In genomic region chr3:110615454-110615853, GRCh38 we compare ENCODE assay signal across 32 cellular contexts.
"Had no signal": no experiment of that assay in that cellular context is flagged by ENCODE, and none has a peak within 500 bp of the region (broad histone marks: within the 10 kb centered on the region; RNA-seq: fewer than 3 reads in every experiment).

No MANE protein-coding gene starts in this region.

- H3K27me3 ChIP-seq: neural progenitor cell, ovary, right lobe of liver, sigmoid colon, spleen, suprapubic skin, testis, tibial artery, transverse colon, upper lobe of right lung, vagina had no signal

- H3K9me3 Mint-ChIP-seq: naive thymus-derived CD8-positive, alpha-beta T cell; nephron progenitor cell; neural progenitor cell; stimulated activated naive CD8-positive, alpha-beta T cell treated with anti-CD3 and anti-CD28 coated beads, Interleukin-15, amount 100 ng/mL, for 72 hours had no signal

- H3K4me1 Mint-ChIP-seq: naive thymus-derived CD8-positive, alpha-beta T cell; neural progenitor cell; stimulated activated memory B cell treated with anti-CD40 and anti-IgM and Interleukin-4, amounts not matched to agents 10 μg/mL and 1 μg/mL and 100 μg/mL, for 72 hours; stimulated activated naive CD8-positive, alpha-beta T cell treated with anti-CD3 and anti-CD28 coated beads, Interleukin-15, amount 100 ng/mL, for 72 hours had no signal

- H3K27ac ChIP-seq: neural progenitor cell, ovary, parathyroid adenoma, psoas muscle, right lobe of liver, sigmoid colon, spleen, suprapubic skin, testis, tibial artery, transverse colon, upper lobe of right lung, vagina had no signal

- H3K27me3 Mint-ChIP-seq: progenitor cell of endocrine pancreas; stimulated activated memory B cell treated with anti-CD40 and anti-IgM and Interleukin-4, amounts not matched to agents 10 μg/mL and 1 μg/mL and 100 μg/mL, for 72 hours; stimulated activated naive CD8-positive, alpha-beta T cell treated with anti-CD3 and anti-CD28 coated beads, Interleukin-15, amount 100 ng/mL, for 72 hours; type B pancreatic cell had no signal

- H3K4me3 ChIP-seq: neural progenitor cell, ovary, psoas muscle, right lobe of liver, sigmoid colon, smooth muscle cell, spleen, suprapubic skin, testis, tibial artery, transverse colon, upper lobe of right lung, vagina had no signal

- H3K27ac Mint-ChIP-seq: naive thymus-derived CD8-positive, alpha-beta T cell; natural killer cell treated with Interleukin-12 subunit alpha and Interleukin-12 subunit beta and Interleukin-15 and Interleukin-18, amount 100 ng/mL, for 72 hours; neural progenitor cell; progenitor cell of endocrine pancreas; stimulated activated memory B cell treated with anti-CD40 and anti-IgM and Interleukin-4, amounts not matched to agents 10 μg/mL and 1 μg/mL and 100 μg/mL, for 72 hours; stimulated activated naive CD8-positive, alpha-beta T cell treated with anti-CD3 and anti-CD28 coated beads, Interleukin-15, amount 100 ng/mL, for 72 hours; type B pancreatic cell had no signal

- H3K4me1 ChIP-seq: neural progenitor cell, parathyroid adenoma, psoas muscle, sigmoid colon, spleen, suprapubic skin, testis, tibial artery, upper lobe of right lung, vagina had no signal

- H3K9me3 ChIP-seq: ovary, psoas muscle, right lobe of liver, sigmoid colon, spleen, suprapubic skin, testis, tibial artery, transverse colon, upper lobe of right lung, vagina had no signal

- H3K4me3 Mint-ChIP-seq: naive thymus-derived CD8-positive, alpha-beta T cell; natural killer cell treated with Interleukin-12 subunit alpha and Interleukin-12 subunit beta and Interleukin-15 and Interleukin-18, amount 100 ng/mL, for 72 hours; nephron progenitor cell; neural progenitor cell; stimulated activated memory B cell treated with anti-CD40 and anti-IgM and Interleukin-4, amounts not matched to agents 10 μg/mL and 1 μg/mL and 100 μg/mL, for 72 hours; stimulated activated naive CD8-positive, alpha-beta T cell treated with anti-CD3 and anti-CD28 coated beads, Interleukin-15, amount 100 ng/mL, for 72 hours; type B pancreatic cell had no signal

- H3K36me3 ChIP-seq: neural progenitor cell, ovary, right lobe of liver, sigmoid colon, spleen, suprapubic skin, tibial artery, transverse colon, upper lobe of right lung, vagina had no signal

- ATAC-seq: naive thymus-derived CD8-positive, alpha-beta T cell; natural killer cell treated with Interleukin-12 subunit alpha and Interleukin-12 subunit beta and Interleukin-15 and Interleukin-18, amount 100 ng/mL, for 72 hours; psoas muscle; right cardiac atrium; right lobe of liver; stimulated activated memory B cell treated with anti-CD40 and anti-IgM and Interleukin-4, amounts not matched to agents 10 μg/mL and 1 μg/mL and 100 μg/mL, for 72 hours; stimulated activated naive CD8-positive, alpha-beta T cell treated with anti-CD3 and anti-CD28 coated beads, Interleukin-15, amount 100 ng/mL, for 72 hours; stimulated activated naive CD8-positive, alpha-beta T cell treated with anti-CD3 and anti-CD28 coated beads, Interleukin-15, Interleukin-2, amounts not matched to agents 100 U/mL and 50 U/mL, for 24 hours; upper lobe of right lung had no signal

- H3K36me3 Mint-ChIP-seq: naive thymus-derived CD8-positive, alpha-beta T cell; natural killer cell treated with Interleukin-12 subunit alpha and Interleukin-12 subunit beta and Interleukin-15 and Interleukin-18, amount 100 ng/mL, for 72 hours; neural progenitor cell; stimulated activated memory B cell treated with anti-CD40 and anti-IgM and Interleukin-4, amounts not matched to agents 10 μg/mL and 1 μg/mL and 100 μg/mL, for 72 hours had no signal

- DNase-seq: naive thymus-derived CD8-positive, alpha-beta T cell; nephron progenitor cell; occipital lobe; ovary; posterior cingulate gyrus; psoas muscle; right cardiac atrium; right lobe of liver; sigmoid colon; spleen; stimulated activated CD4-positive, alpha-beta T cell treated with anti-CD3 and anti-CD28 coated beads, Interleukin-12 subunit alpha, Interleukin-12 subunit beta, amount 100 ng/mL, for 4 hours; stimulated activated CD4-positive, alpha-beta T cell treated with anti-CD3 and anti-CD28 coated beads, Interleukin-1b, Interleukin-23, amount 100 ng/mL, for 48 hours; stimulated activated CD4-positive, alpha-beta T cell treated with anti-CD3 and anti-CD28 coated beads, Interleukin-4, amount 100 ng/mL, for 1 hour; stimulated activated CD4-positive, alpha-beta T cell treated with anti-CD3 and anti-CD28 coated beads, Interleukin-4, amount 100 ng/mL, for 4 hours; stimulated activated CD8-positive, alpha-beta memory T cell treated with anti-CD3 and anti-CD28 coated beads, Interleukin-4, amount 100 ng/mL, for 48 hours; stimulated activated naive CD4-positive, alpha-beta T cell; stimulated activated naive CD8-positive, alpha-beta T cell treated with anti-CD3 and anti-CD28 coated beads, Interleukin-15, amount 100 ng/mL, for 72 hours; stimulated activated naive CD8-positive, alpha-beta T cell treated with anti-CD3 and anti-CD28 coated beads, Interleukin-15, Interleukin-2, amounts not matched to agents 100 U/mL and 50 U/mL, for 24 hours; substantia nigra; testis; tibial artery; transverse colon; upper lobe of right lung had no signal
